Comparison of ENCODE assay signal across 9 cellular contexts in the genomic region with DNA sequence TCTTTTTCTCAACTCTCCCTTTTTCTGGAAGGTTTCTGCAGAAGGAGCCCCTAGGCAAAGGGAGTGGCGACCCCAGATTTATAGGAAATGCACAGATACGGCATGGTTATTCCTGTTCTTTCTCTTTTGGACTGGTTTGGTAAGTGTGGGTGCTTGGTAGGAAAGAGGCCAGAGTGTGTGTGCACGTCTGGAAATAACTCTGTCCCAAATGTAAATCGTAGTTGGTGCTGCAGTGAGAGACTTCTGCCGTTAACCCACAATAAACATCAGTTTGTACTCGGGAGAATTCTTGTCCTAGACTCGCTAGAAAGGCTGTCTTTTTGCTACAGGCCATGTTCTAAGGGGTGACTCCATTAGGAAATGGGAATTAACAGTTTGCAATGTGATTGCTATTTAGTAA. TPM values are rescaled to one million over a fixed set of nuclear protein-coding genes. Genes with fewer than 3 reads are reported as not detected.
DNase-seq lines count a peak whose midpoint lies in the region; ATAC-seq and TF ChIP-seq lines count a peak whose summit lies in the region.
"Had no signal": no experiment of that assay in that cellular context is flagged by ENCODE, and none has a peak within 500 bp of the region (broad histone marks: within the 10 kb centered on the region; RNA-seq: fewer than 3 reads in every experiment).

No MANE protein-coding gene starts in this region.

- H3K27me3 ChIP-seq in HAP-1 (ENCODE audit: low read depth) (no peaks in the 10 kb centered on the region), iPS-18a (ENCODE audit: control insufficient read depth, insufficient read depth, low read length) (peaks cover 26% of the 10 kb centered on the region), sigmoid colon (peaks cover 0 to 4% (median 0%) of the 10 kb centered on the region in 3 donors)

- no peaks in the 10 kb centered on the region; the same call in 1 of the 2 replicates for H3K9me3 ChIP-seq in HAP-1
- no peaks in the 10 kb centered on the region for H3K9me3 ChIP-seq in iPS-18a (ENCODE audit: control insufficient read depth, low read depth, low read length)
- H3K9me3 ChIP-seq in sigmoid colon = no peaks in the 10 kb centered on the region

- peak overlapping the region; percentile 53 for H3K4me3 Mint-ChIP-seq in activated T-helper 17 cell treated with anti-CD3 and anti-CD28 coated beads, Interleukin-2, amount 50 U/mL, for 72 hours

- H3K27ac ChIP-seq in iPS-18a (ENCODE audit: low read length) (no peak overlapping the region), sigmoid colon (no peak overlapping the region)
- H3K27ac ChIP-seq: epithelial cell of prostate, SK-N-MC had no signal

- H3K4me3 ChIP-seq in HAP-1 (peak overlapping the region; percentile 43), iPS-18a (ENCODE audit: low read length) (peak overlapping the region; percentile 60), sigmoid colon (peak overlapping the region in 3 of 4 donors; percentile 55 to 69 (median 64))
- H3K4me3 ChIP-seq: SK-N-MC had no signal

- H3K36me3 ChIP-seq in HAP-1 (replicated peaks) = no peaks in the 10 kb centered on the region
- no peaks in the 10 kb centered on the region for H3K36me3 ChIP-seq in iPS-18a (ENCODE audit: control insufficient read depth, low read depth, low read length)
- H3K36me3 ChIP-seq in sigmoid colon = no peaks in the 10 kb centered on the region

- H3K27me3 Mint-ChIP-seq in activated T-helper 17 cell treated with anti-CD3 and anti-CD28 coated beads, Interleukin-2, amount 50 U/mL, for 72 hours = peaks cover 45% of the 10 kb centered on the region

- H3K9ac ChIP-seq in iPS-18a (ENCODE audit: low read length) = no peak overlapping the region

- H3K9me3 Mint-ChIP-seq in activated T-helper 17 cell treated with anti-CD3 and anti-CD28 coated beads, Interleukin-2, amount 50 U/mL, for 72 hours = no peaks in the 10 kb centered on the region

- in situ Hi-C loops in HAP-1 (cut with MboI; ENCODE audit: low sequenced_read_pairs) = loop anchor here (25.0 kb wide), 2 partner anchors 484 to 759 kb away; no protein-coding TSS in a partner anchor

- WGBS in sigmoid colon, 2 donors = 11 to 34% methylated on average over 7 of the region's 7 CpGs

- no peak for ATAC-seq in activated T-helper 17 cell treated with anti-CD3 and anti-CD28 coated beads, Interleukin-2, amount 50 U/mL, for 72 hours (replicated peaks)

- no peak for TF ChIP-seq EP300 in sigmoid colon (IDR thresholded peaks at IDR 0.05)

- TF ChIP-seq CTCF in sigmoid colon (IDR thresholded peaks at IDR 0.05) = no peak

- no peaks in the 10 kb centered on the region for H3K36me3 Mint-ChIP-seq in activated T-helper 17 cell treated with anti-CD3 and anti-CD28 coated beads, Interleukin-2, amount 50 U/mL, for 72 hours (ENCODE audit: low read depth)

- H3K4me1 Mint-ChIP-seq in activated T-helper 17 cell treated with anti-CD3 and anti-CD28 coated beads, Interleukin-2, amount 50 U/mL, for 72 hours = peaks cover 3% of the 10 kb centered on the region

- no peak for TF ChIP-seq POLR2A in sigmoid colon (IDR thresholded peaks at IDR 0.05)

- no peak overlapping the region for H3K27ac Mint-ChIP-seq in activated T-helper 17 cell treated with anti-CD3 and anti-CD28 coated beads, Interleukin-2, amount 50 U/mL, for 72 hours

- intact Hi-C loops in sigmoid colon (cut with DNase I) = no loop called here

- DNase-seq in HAP-1 (ENCODE audit: low spot score in 2 of 2) (no peak), sigmoid colon (no peak), HuH-7.5 (ENCODE audit: low spot score) (no peak), NCI-H187 treated with DMSO at 0.1 percent for 48 hours (lab: John Stamatoyannopoulos, UW) (no peak), hypothalamus (lab: John Stamatoyannopoulos, UW) (no peak)

- H3K4me1 ChIP-seq in HAP-1 (peaks cover 2% of the 10 kb centered on the region), iPS-18a (ENCODE audit: control insufficient read depth, low read depth, low read length) (peaks cover 11% of the 10 kb centered on the region), sigmoid colon (peaks cover 0 to 11% (median 5%) of the 10 kb centered on the region in 4 donors)

RNA-seq across cellular contexts. Expression of a gene that starts 0.8 kb away (rescaled TPM):
- total RNA-seq in activated T-helper 17 cell treated with anti-CD3 and anti-CD28 coated beads, Interleukin-2, amount 50 U/mL, for 72 hours = under 1 TPM in 1 of 2 donors, not detected in 1; 0.56 TPM
- total RNA-seq in sigmoid colon = 1 to 10 TPM; 1.2 to 4.7 (median 2.2) TPM
- 10 to 100 TPM; 12.5 to 28.5 (median 18.6) TPM for polyA plus RNA-seq in sigmoid colon
